In genomic region chr17:81589612-81590011, GRCh38 we compare ENCODE assay signal across 3 cellular contexts.
TF ChIP-seq lines count a peak whose summit lies in the region.

No MANE protein-coding gene starts in this region.

TF ChIP-seq in HEK293, 187 proteins besides CTCF, POLR2A, EP300 and RAD21:
- TF ChIP-seq ZNF121 (tag by site-specific recombination; IDR thresholded peaks at IDR 0.05) (peak; percentile 80), ZSCAN16 (tag by site-specific recombination; IDR thresholded peaks at IDR 0.05) (peak; percentile 90), ZNF596 (tag by site-specific recombination; IDR thresholded peaks at IDR 0.05) (no peak)

TF ChIP-seq in HEK293T, 16 proteins besides CTCF, POLR2A, EP300 and RAD21:
- TF ChIP-seq SP1 (IDR thresholded peaks at IDR 0.05), result no peak
- TF ChIP-seq, protein P1, sequence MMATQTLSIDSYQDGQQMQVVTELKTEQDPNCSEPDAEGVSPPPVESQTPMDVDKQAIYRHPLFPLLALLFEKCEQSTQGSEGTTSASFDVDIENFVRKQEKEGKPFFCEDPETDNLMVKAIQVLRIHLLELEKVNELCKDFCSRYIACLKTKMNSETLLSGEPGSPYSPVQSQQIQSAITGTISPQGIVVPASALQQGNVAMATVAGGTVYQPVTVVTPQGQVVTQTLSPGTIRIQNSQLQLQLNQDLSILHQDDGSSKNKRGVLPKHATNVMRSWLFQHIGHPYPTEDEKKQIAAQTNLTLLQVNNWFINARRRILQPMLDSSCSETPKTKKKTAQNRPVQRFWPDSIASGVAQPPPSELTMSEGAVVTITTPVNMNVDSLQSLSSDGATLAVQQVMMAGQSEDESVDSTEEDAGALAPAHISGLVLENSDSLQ (IDR thresholded peaks at IDR 0.05), result peak; percentile 56; the same call in 1 of the 2 replicates

TF ChIP-seq in K562, 482 proteins besides CTCF, POLR2A, EP300 and RAD21:
- peak; percentile 73; the same call in 1 of the 2 replicates for TF ChIP-seq ZNF263 (CRISPR knock-in tag; IDR thresholded peaks at IDR 0.05; ENCODE audit: borderline replicate concordance)
- no peak for TF ChIP-seq HDAC8 (tag; IDR thresholded peaks at IDR 0.05)
TF ChIP-seq in K562: peak in this region for 1.
